ENCODE assay signal across 18 cellular contexts in the genomic region with DNA sequence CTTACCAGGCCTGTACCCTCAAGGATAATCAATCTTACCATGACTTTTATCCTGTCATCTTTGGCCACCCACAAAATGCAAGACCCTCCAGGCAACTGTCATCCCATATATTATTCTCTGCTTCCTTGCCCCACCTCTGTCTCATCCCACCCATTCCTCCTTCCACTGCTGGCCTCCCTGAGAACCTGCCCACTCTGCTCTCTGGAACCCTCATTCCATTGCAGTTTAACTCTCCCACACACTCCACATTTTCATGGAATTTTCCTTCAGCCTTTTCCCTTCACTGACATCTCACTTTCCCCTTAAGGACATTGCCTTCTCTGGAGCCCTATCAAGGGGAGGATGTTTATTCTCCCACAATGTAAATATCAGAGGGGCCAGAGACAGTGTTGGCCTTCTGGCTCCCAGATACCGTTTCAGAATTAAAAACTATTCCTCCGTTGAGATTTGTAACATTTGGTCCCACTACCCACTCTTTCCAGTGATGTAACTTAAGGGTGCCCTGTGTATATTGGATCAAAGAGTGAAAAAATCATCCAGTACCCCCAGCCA.
DNase-seq lines count a peak whose midpoint lies in the region; ATAC-seq and TF ChIP-seq lines count a peak whose summit lies in the region.
"Had no signal": no experiment of that assay in that cellular context is flagged by ENCODE, and none has a peak within 500 bp of the region (broad histone marks: within the 10 kb centered on the region; RNA-seq: fewer than 3 reads in every experiment).

No MANE protein-coding gene starts in this region.

- DNase-seq in NCI-H226 (peak; percentile 42), lower lobe of right lung (no peak), vagina (ENCODE audit: extremely low spot score in 2 of 2) (no peak), NCI-H1048 (lab: John Stamatoyannopoulos, UW) (no peak), H9 (no peak)
- DNase-seq: BE2C; C1 segment of cervical spinal cord; CD4-positive, CD25-positive, alpha-beta regulatory T cell; CD8-positive, alpha-beta memory T cell; COR-L47; DMS 273 treated with DMSO at 0.1 percent for 48 hours; DMS79; GDM1; GM23248; HCEC 1CT had no signal

- H3K79me1 ChIP-seq in H9 (ENCODE audit: insufficient read depth, low read depth, low read length, poor library complexity, severe bottlenecking), result no peaks in the 10 kb centered on the region

- no peak overlapping the region for H3K4me2 ChIP-seq in H9 (ENCODE audit: insufficient read depth, insufficient read length, low read length)

- no peak overlapping the region for H3K18ac ChIP-seq in H9 (ENCODE audit: insufficient read length, low read depth, low read length)

- H3K36me3 Mint-ChIP-seq in H9 (ENCODE audit: insufficient read depth in 1 of 3, low read depth in 3 of 3), result no peaks in the 10 kb centered on the region
- H3K36me3 Mint-ChIP-seq: CD4-positive, CD25-positive, alpha-beta regulatory T cell; CD8-positive, alpha-beta memory T cell; IgD-negative memory B cell had no signal

- no peak overlapping the region for H2BK12ac ChIP-seq in H9 (ENCODE audit: insufficient read length, low read depth, low read length)

- no peaks in the 10 kb centered on the region; the same call in 1 of the 2 replicates for H3K27me3 Mint-ChIP-seq in H9 (ENCODE audit: low read depth)
- H3K27me3 Mint-ChIP-seq: CD4-positive, CD25-positive, alpha-beta regulatory T cell had no signal

- H2BK15ac ChIP-seq in H9 (ENCODE audit: low read depth, low read length), result no peak overlapping the region

- H2AK5ac ChIP-seq in H9 (ENCODE audit: insufficient read length, low read length), result no peak overlapping the region

- H2BK120ac ChIP-seq in H9 (ENCODE audit: low read depth, low read length, poor library complexity, severe bottlenecking), result no peak overlapping the region

- H3K36me3 ChIP-seq in HEK293 (ENCODE audit: control insufficient read depth in 2 of 2, insufficient read depth in 1 of 2, low read length in 2 of 2) (no peaks in the 10 kb centered on the region), gastroesophageal sphincter (no peaks in the 10 kb centered on the region), lower lobe of right lung (no peaks in the 10 kb centered on the region), vagina (no peaks in the 10 kb centered on the region)
- H3K36me3 ChIP-seq: BE2C had no signal

- no peak for TF ChIP-seq POLR2A in gastroesophageal sphincter (IDR thresholded peaks at IDR 0.05)
- TF ChIP-seq POLR2A in vagina (IDR thresholded peaks at IDR 0.05), result no peak

- H3T11ph ChIP-seq in H9 (ENCODE audit: low read length), result no peak overlapping the region

- no peak overlapping the region for H3K4ac ChIP-seq in H9 (ENCODE audit: low read depth, low read length)

- CTCF ChIA-PET in HEK293 (lab: Yijun Ruan, JAX), result no interaction called here

- H4K91ac ChIP-seq in H9 (ENCODE audit: insufficient read length, low read depth, low read length), result no peak overlapping the region

- no peak overlapping the region for H4K8ac ChIP-seq in H9 (replicated peaks; ENCODE audit: insufficient read length, low read depth, low read length)

- no peaks in the 10 kb centered on the region for H3K4me1 ChIP-seq in HEK293 (ENCODE audit: control insufficient read depth, insufficient read depth, low read length)
- H3K4me1 ChIP-seq in gastroesophageal sphincter, result peaks cover 22 to 70% (median 26%) of the 10 kb centered on the region in 3 donors
- peaks cover 26% of the 10 kb centered on the region for H3K4me1 ChIP-seq in lower lobe of right lung
- H3K4me1 ChIP-seq in vagina, result no peaks in the 10 kb centered on the region
- H3K4me1 ChIP-seq in H9 (ENCODE audit: insufficient read depth, low read length), result no peaks in the 10 kb centered on the region
- H3K4me1 ChIP-seq: BE2C had no signal

- H3K14ac ChIP-seq in H9 (ENCODE audit: insufficient read depth, low read length), result no peak overlapping the region

- H3K23me2 ChIP-seq in H9 (ENCODE audit: insufficient read length, low read depth, low read length, poor library complexity, severe bottlenecking), result no peaks in the 10 kb centered on the region

- H3K27me3 ChIP-seq in gastroesophageal sphincter (no peaks in the 10 kb centered on the region), lower lobe of right lung (ENCODE audit: low read depth) (no peaks in the 10 kb centered on the region), vagina (no peaks in the 10 kb centered on the region), H9 (ENCODE audit: insufficient read depth, low read length) (no peaks in the 10 kb centered on the region)

- H3K23ac ChIP-seq in H9 (ENCODE audit: insufficient read length, low read depth, low read length), result no peak overlapping the region

- no peaks in the 10 kb centered on the region for H3K9me3 ChIP-seq in HEK293 (ENCODE audit: control insufficient read depth, insufficient read depth, low read depth, low read length)
- no peaks in the 10 kb centered on the region for H3K9me3 ChIP-seq in gastroesophageal sphincter
- H3K9me3 ChIP-seq in lower lobe of right lung, result no peaks in the 10 kb centered on the region
- H3K9me3 ChIP-seq in vagina, result no peaks in the 10 kb centered on the region
- H3K9me3 ChIP-seq in H9 (ENCODE audit: control insufficient read depth, low read depth, low read length), result no peaks in the 10 kb centered on the region
- H3K9me3 ChIP-seq: BE2C had no signal

- H2BK20ac ChIP-seq in H9 (ENCODE audit: low read depth, low read length, poor library complexity, severe bottlenecking), result no peak overlapping the region

- ATAC-seq in gastroesophageal sphincter (no peak), lower lobe of right lung (no peak)

- H2BK5ac ChIP-seq in H9 (ENCODE audit: insufficient read length, low read length), result no peak overlapping the region

- no peaks in the 10 kb centered on the region for H3K4me1 Mint-ChIP-seq in H9
- H3K4me1 Mint-ChIP-seq: CD4-positive, CD25-positive, alpha-beta regulatory T cell; CD8-positive, alpha-beta memory T cell; IgD-negative memory B cell had no signal

- intact Hi-C loops in lower lobe of right lung (cut with DNase I) (no loop called here), vagina (cut with DNase I) (no loop called here)

- H3K4me3 Mint-ChIP-seq in H9, result no peak overlapping the region
- H3K4me3 Mint-ChIP-seq: CD4-positive, CD25-positive, alpha-beta regulatory T cell; CD8-positive, alpha-beta memory T cell; IgD-negative memory B cell had no signal

- 15 to 53% methylated on average over 2 of the region's 2 CpGs for WGBS in gastroesophageal sphincter (ENCODE audit: low coverage in 1 of 2), 2 donors
- WGBS in H9 (ENCODE audit: extremely low coverage, insufficient read length, low lambda C conversion rate), result no CpG with 5 or more reads among the region's 2 CpGs

- no peaks in the 10 kb centered on the region for H3K9me3 Mint-ChIP-seq in H9
- H3K9me3 Mint-ChIP-seq: CD4-positive, CD25-positive, alpha-beta regulatory T cell; CD8-positive, alpha-beta memory T cell had no signal

- no peak for TF ChIP-seq CTCF in HEK293 (tag by site-specific recombination; IDR thresholded peaks at IDR 0.05)
- no peak for TF ChIP-seq CTCF in gastroesophageal sphincter (IDR thresholded peaks at IDR 0.05)
- no peak for TF ChIP-seq CTCF in lower lobe of right lung (IDR thresholded peaks at IDR 0.05)
- TF ChIP-seq CTCF in vagina (IDR thresholded peaks at IDR 0.05), result no peak
- no peak for TF ChIP-seq CTCF in H9 (conservative IDR thresholded peaks at IDR 0.05)

- H3K79me2 ChIP-seq in H9 (ENCODE audit: insufficient read depth, low read length), result no peaks in the 10 kb centered on the region

- H3K4me3 ChIP-seq in HEK293 (ENCODE audit: low read depth, low read length), result no peak overlapping the region
- H3K4me3 ChIP-seq in gastroesophageal sphincter, result no peak overlapping the region
- H3K4me3 ChIP-seq in lower lobe of right lung, result no peak overlapping the region
- H3K4me3 ChIP-seq in vagina, result no peak overlapping the region
- H3K4me3 ChIP-seq: GM23248 had no signal

- no peak overlapping the region for H2AFZ ChIP-seq in H9 (ENCODE audit: low read length)
- H2AFZ ChIP-seq: GM23248 had no signal

- H4K20me1 ChIP-seq in H9 (ENCODE audit: control insufficient read depth, insufficient read depth, insufficient read length), result no peaks in the 10 kb centered on the region

- no peak overlapping the region for H3K9ac ChIP-seq in H9 (ENCODE audit: extremely low read depth, insufficient read length, low read length)
- H3K9ac ChIP-seq: GM23248 had no signal

- no peak for TF ChIP-seq EP300 in gastroesophageal sphincter (IDR thresholded peaks at IDR 0.05)

- H4K5ac ChIP-seq in H9 (ENCODE audit: insufficient read length, low read depth, low read length), result no peak overlapping the region

- no peak overlapping the region for H3K56ac ChIP-seq in H9 (ENCODE audit: insufficient read length, low read depth, low read length)

- no peak overlapping the region for H3K27ac Mint-ChIP-seq in H9
- H3K27ac Mint-ChIP-seq: CD4-positive, CD25-positive, alpha-beta regulatory T cell; CD8-positive, alpha-beta memory T cell; IgD-negative memory B cell had no signal

- H3K27ac ChIP-seq in HEK293 (ENCODE audit: extremely low read depth, low read depth, low read length), result no peak overlapping the region
- peak overlapping the region; percentile 62 to 80 (median 66) for H3K27ac ChIP-seq in gastroesophageal sphincter
- peak overlapping the region; percentile 33 for H3K27ac ChIP-seq in lower lobe of right lung
- no peak overlapping the region for H3K27ac ChIP-seq in vagina
- no peak overlapping the region for H3K27ac ChIP-seq in H9 (ENCODE audit: insufficient read length, low read depth, low read length)
- H3K27ac ChIP-seq: GM23248 had no signal

- POLR2A ChIA-PET in HEK293 (lab: Yijun Ruan, JAX), result no interaction called here

TF ChIP-seq in HEK293, 187 proteins besides CTCF, POLR2A, EP300 and RAD21 (continues in another document):
- TF ChIP-seq ZNF354C (tag by site-specific recombination; IDR thresholded peaks at IDR 0.05; ENCODE audit: borderline replicate concordance, low read depth), result no peak

Comparison
In these comparisons a context has a peak if more than half of its experiments do, and no peak if none do; other contexts are left out.
1. H3K27ac ChIP-seq: peak in gastroesophageal sphincter (4 of 4) and lower lobe of right lung (single experiment); none in HEK293 (single experiment), vagina (single experiment) and H9 (single experiment).